In the genomic region with DNA sequence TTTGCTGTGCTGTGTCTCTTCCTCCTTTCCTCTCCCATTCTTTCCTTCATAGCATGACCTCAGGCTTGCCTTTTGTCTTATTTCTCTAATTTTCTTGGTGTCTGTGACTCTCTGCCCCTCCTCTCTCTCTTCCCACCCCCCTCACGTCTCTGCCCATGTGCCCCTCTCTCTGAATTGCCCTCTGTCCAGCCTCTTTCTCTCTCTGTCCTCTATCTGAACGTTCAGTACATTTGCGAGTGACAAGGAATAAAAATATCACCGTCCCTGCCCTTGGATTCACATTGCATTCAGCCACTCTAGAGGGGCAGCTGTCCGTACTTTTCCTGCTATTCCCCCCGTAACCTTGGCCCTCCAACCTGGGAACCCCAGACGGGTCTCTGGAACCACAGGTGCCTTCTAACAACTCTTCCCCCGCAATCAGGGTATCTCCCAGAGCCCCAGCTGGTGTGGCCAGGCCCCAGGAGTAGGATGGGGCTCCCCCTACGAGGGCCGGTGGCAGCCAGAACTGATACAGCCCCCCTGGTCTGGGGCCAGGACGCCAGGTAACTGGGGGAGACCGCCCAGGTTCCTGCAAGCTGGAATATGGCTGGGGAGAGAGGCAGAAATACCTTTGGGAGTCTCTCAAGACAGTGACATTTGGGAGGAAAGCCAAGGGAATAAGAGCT, we compare ENCODE assay signal across 8 cellular contexts. TPM values are rescaled to one million over a fixed set of nuclear protein-coding genes. Genes with fewer than 3 reads are reported as not detected.
DNase-seq lines count a peak whose midpoint lies in the region; ATAC-seq and TF ChIP-seq lines count a peak whose summit lies in the region.

No MANE protein-coding gene starts in this region.

- POLR2A ChIA-PET in CD4-positive, alpha-beta T cell (lab: Charles Lee), result interaction anchor here (0.8 to 3.8 kb wide), 2 partner anchors 32 to 60 kb away, joined by 3 to 38 read pairs; a partner anchor contains a TSS
- POLR2A ChIA-PET in PC-9 (lab: Charles Lee; ENCODE audit: unreplicated experiment), result no interaction called here

- no peak overlapping the region for H3K27ac ChIP-seq in CD4-positive, alpha-beta T cell (ENCODE audit: low read depth, low read length)
- H3K27ac ChIP-seq in PC-9 (no peak overlapping the region), esophagus (ENCODE audit: low read depth in 2 of 2, low read length in 1 of 2) (peak overlapping the region; percentile 4 to 97), foreskin keratinocyte (no peak overlapping the region)

- H3K27me3 ChIP-seq in CD4-positive, alpha-beta T cell (ENCODE audit: control insufficient read depth, insufficient read depth, low read length), result no peaks in the 10 kb centered on the region
- H3K27me3 ChIP-seq in PC-9 (ENCODE audit: insufficient read depth, low read depth) (no peaks in the 10 kb centered on the region), esophagus (ENCODE audit: control insufficient read depth in 1 of 2, insufficient read depth in 2 of 2, low read length in 2 of 2) (no peaks in the 10 kb centered on the region), neuron (ENCODE audit: insufficient read depth, low read length) (no peaks in the 10 kb centered on the region), foreskin keratinocyte (no peaks in the 10 kb centered on the region)

- 56 to 73% methylated on average over 12 of the region's 12 CpGs for WGBS in esophagus, 2 donors

- peaks cover 25% of the 10 kb centered on the region for H3K4me1 Mint-ChIP-seq in CD4-positive, alpha-beta T cell (ENCODE audit: low read depth)

- peaks cover 17% of the 10 kb centered on the region for H3K4me1 ChIP-seq in PC-9 (replicated peaks; ENCODE audit: insufficient read depth)
- peaks cover 14 to 18% of the 10 kb centered on the region in 2 donors for H3K4me1 ChIP-seq in esophagus (ENCODE audit: control insufficient read depth in 2 of 2, insufficient read depth in 2 of 2, low read length in 1 of 2)
- peaks cover 19% of the 10 kb centered on the region for H3K4me1 ChIP-seq in neuron (ENCODE audit: insufficient read depth, low read length)
- H3K4me1 ChIP-seq in foreskin keratinocyte, result no peaks in the 10 kb centered on the region

- DNase-seq in CD4-positive, alpha-beta T cell, result no peak
- DNase-seq in PC-9 (no peak), NCI-H2227 treated with DMSO at 0.1 percent for 48 hours (lab: John Stamatoyannopoulos, UW) (no peak), AG08396 (ENCODE audit: low spot score) (no peak), foreskin keratinocyte (no peak)

- H3K36me3 ChIP-seq in PC-9 (ENCODE audit: low read depth), result peaks cover 21% of the 10 kb centered on the region; the same call in 1 of the 2 replicates
- H3K36me3 ChIP-seq in esophagus (ENCODE audit: control insufficient read depth in 2 of 2, insufficient read depth in 2 of 2, low read length in 1 of 2), result peaks cover 18 to 36% of the 10 kb centered on the region in 2 donors
- peaks cover 38% of the 10 kb centered on the region for H3K36me3 ChIP-seq in neuron (ENCODE audit: insufficient read depth, low read length)

- intact Hi-C loops in CD4-positive, alpha-beta T cell (cut with DNase I, micrococcal nuclease), result loop anchor here in 1 of 2 experiments (2.0 kb wide), 1 partner anchor 61 kb away; no protein-coding TSS in a partner anchor
- intact Hi-C loops in PC-9 (cut with micrococcal nuclease; ENCODE audit: unreplicated experiment), result no loop called here

- H3K4me3 ChIP-seq in PC-9 (peak overlapping the region; percentile 76; the same call in 1 of the 2 replicates), esophagus (ENCODE audit: low read depth in 1 of 2, low read length in 2 of 2) (peak overlapping the region; percentile 84 to 86), neuron (ENCODE audit: low read length) (peak overlapping the region; percentile 58)

- H3K9me3 ChIP-seq in CD4-positive, alpha-beta T cell (ENCODE audit: control insufficient read depth, low read length), result no peaks in the 10 kb centered on the region
- H3K9me3 ChIP-seq in PC-9 (ENCODE audit: insufficient read depth, low read depth) (no peaks in the 10 kb centered on the region), esophagus (ENCODE audit: control insufficient read depth in 2 of 2, insufficient read depth in 1 of 2, low read depth in 1 of 2, low read length in 1 of 2) (no peaks in the 10 kb centered on the region), neuron (ENCODE audit: low read length) (no peaks in the 10 kb centered on the region)

- H3K79me2 ChIP-seq in PC-9 (ENCODE audit: low read depth), result peaks cover 22% of the 10 kb centered on the region

- TF ChIP-seq CTCF in CD4-positive, alpha-beta T cell (IDR thresholded peaks at IDR 0.05), result no peak
- no peak for TF ChIP-seq CTCF in PC-9 (conservative IDR thresholded peaks at IDR 0.05)
- no peak for TF ChIP-seq CTCF in foreskin keratinocyte (conservative IDR thresholded peaks at IDR 0.05)

- peak overlapping the region; percentile 82 for H3K4me3 Mint-ChIP-seq in CD4-positive, alpha-beta T cell

- BruUV-seq in PC-9 (replicated peaks; lab: Mats Ljungman, UMichigan), result TSS peak; percentile 47

- CTCF ChIA-PET in CD4-positive, alpha-beta T cell (lab: Charles Lee), result no interaction called here
- CTCF ChIA-PET in PC-9 (lab: Charles Lee), result no interaction called here

- H3K27me3 Mint-ChIP-seq in CD4-positive, alpha-beta T cell, result no peaks in the 10 kb centered on the region

- H2AFZ ChIP-seq in PC-9, result no peak overlapping the region
- H2AFZ ChIP-seq in neuron (ENCODE audit: low read depth, low read length), result no peak overlapping the region

- peaks cover 8% of the 10 kb centered on the region; the same call in 1 of the 2 replicates for H3F3A ChIP-seq in PC-9 (ENCODE audit: insufficient read depth, low read depth)

- no peaks in the 10 kb centered on the region for H3K9me2 ChIP-seq in PC-9 (ENCODE audit: insufficient read depth)

- no peak for ATAC-seq in CD4-positive, alpha-beta T cell (ENCODE audit: poor library complexity)
- ATAC-seq in HG02610 (IDR thresholded peaks at IDR 0.05; ENCODE audit: unreplicated experiment) (no peak), foreskin keratinocyte (no peak)

- H4K20me1 ChIP-seq in PC-9 (ENCODE audit: insufficient read depth), result peaks cover 5% of the 10 kb centered on the region

- H3K9me3 Mint-ChIP-seq in CD4-positive, alpha-beta T cell, result no peaks in the 10 kb centered on the region

- H3K4me2 ChIP-seq in PC-9, result peak overlapping the region; percentile 97

- H3K36me3 Mint-ChIP-seq in CD4-positive, alpha-beta T cell (ENCODE audit: low read depth), result peaks cover 49% of the 10 kb centered on the region

- peak overlapping the region; percentile 81 for H3K27ac Mint-ChIP-seq in CD4-positive, alpha-beta T cell

RNA-seq across cellular contexts. Expression of a gene that starts 1.8 kb away (rescaled TPM):
- total RNA-seq in CD4-positive, alpha-beta T cell, result 10 to 100 TPM; 10.2 to 12.2 TPM
- total RNA-seq in PC-9 (2021), result 215 and 217 TPM in 2 replicates
- polyA plus RNA-seq in esophagus, result 10 to 100 TPM; 64.7 to 71.6 TPM
- total RNA-seq in foreskin keratinocyte, result 106 and 110 TPM in 2 replicates
- polyA plus RNA-seq in foreskin keratinocyte, result 58.4 and 59.5 TPM in 2 replicates

RNA-seq across cellular contexts. Expression of a gene that starts 2.2 kb away (rescaled TPM):
- under 1 TPM in 1 of 2 experiments, not detected in 1; 0.19 TPM for total RNA-seq in CD4-positive, alpha-beta T cell
- total RNA-seq in PC-9 (2021) (2.9 and 3.7 TPM in 2 replicates), foreskin keratinocyte (0.14 TPM in 2 replicates)
- polyA plus RNA-seq in esophagus (1 to 10 TPM in 1 of 2 donors, under 1 TPM in 1; 0.67 to 1.2 TPM), foreskin keratinocyte (0.35 and 0.37 TPM in 2 replicates)

RNA-seq across cellular contexts. Expression of a gene that starts 12.1 kb away (rescaled TPM):
- total RNA-seq in CD4-positive, alpha-beta T cell, result 10 to 100 TPM; 41.6 to 51.3 TPM
- 49.2 and 51.1 TPM in 2 replicates for total RNA-seq in PC-9 (2021)
- polyA plus RNA-seq in esophagus, result 10 to 100 TPM; 26.3 to 50.8 TPM
- 20.2 and 25.4 TPM in 2 replicates for total RNA-seq in foreskin keratinocyte
- 31.0 and 36.1 TPM in 2 replicates for polyA plus RNA-seq in foreskin keratinocyte

RNA-seq across cellular contexts. Expression of a gene that starts 31.9 kb away (rescaled TPM):
- 10 to 100 TPM; 30.2 to 30.9 TPM for total RNA-seq in CD4-positive, alpha-beta T cell
- total RNA-seq in PC-9 (2021) (40.3 and 40.4 TPM in 2 replicates), foreskin keratinocyte (74.4 and 85.3 TPM in 2 replicates)
- polyA plus RNA-seq in esophagus (10 to 100 TPM; 48.9 to 56.4 TPM), foreskin keratinocyte (103 and 113 TPM in 2 replicates)

RNA-seq across cellular contexts. Expression of a gene that starts 35.7 kb away (rescaled TPM):
- total RNA-seq in CD4-positive, alpha-beta T cell, result under 1 TPM in 1 of 2 experiments, not detected in 1; 0.17 TPM
- total RNA-seq in PC-9 (2021), result 0.28 and 0.48 TPM in 2 replicates
- 1 to 10 TPM in 1 of 2 donors, under 1 TPM in 1; 0.92 to 3.1 TPM for polyA plus RNA-seq in esophagus
- total RNA-seq in foreskin keratinocyte, result 0.71 and 0.85 TPM in 2 replicates
- 0.76 and 0.90 TPM in 2 replicates for polyA plus RNA-seq in foreskin keratinocyte

Comparison
In these comparisons a context has a peak if more than half of its experiments do, and no peak if none do; other contexts are left out.
1. H3K27ac ChIP-seq: peak in esophagus (2 of 2); none in CD4-positive, alpha-beta T cell (single experiment), PC-9 (single experiment) and foreskin keratinocyte (single experiment).
2. Peak in every context shown above with its lines, with median percentiles within 50 percentile points of each other: H3K4me3 ChIP-seq.